ENCODE assay signal across 19 cellular contexts in genomic region chrX:77640702-77641101, GRCh38.
DNase-seq lines count a peak whose midpoint lies in the region; ATAC-seq and TF ChIP-seq lines count a peak whose summit lies in the region.
"Had no signal": no experiment of that assay in that cellular context is flagged by ENCODE, and none has a peak within 500 bp of the region (broad histone marks: within the 10 kb centered on the region; RNA-seq: fewer than 3 reads in every experiment).

No MANE protein-coding gene starts in this region.

- ATAC-seq in GM18498 (IDR thresholded peaks at IDR 0.05; ENCODE audit: unreplicated experiment) (peak; percentile 57), HG02610 (IDR thresholded peaks at IDR 0.05; ENCODE audit: unreplicated experiment) (peak; percentile 73), heart left ventricle (no peak), HG02981 (IDR thresholded peaks at IDR 0.05; ENCODE audit: unreplicated experiment) (no peak)
- peak; percentile 95 for ATAC-seq in activated T-helper 17 cell treated with anti-CD3 and anti-CD28 coated beads, Interleukin-2, amount 50 U/mL, for 72 hours (replicated peaks)
- ATAC-seq: esophagus mucosa had no signal

- no peak for TF ChIP-seq CTCF in GM10248 (IDR thresholded peaks at IDR 0.05; ENCODE audit: control extremely low read depth, extremely low read depth, low read depth, missing control alignments)
- no peak for TF ChIP-seq CTCF in heart left ventricle (IDR thresholded peaks at IDR 0.05)

- H3K27ac ChIP-seq in heart left ventricle, result no peak overlapping the region
- H3K27ac ChIP-seq: neural progenitor cell, testis had no signal

- TF ChIP-seq POLR2A in heart left ventricle (IDR thresholded peaks at IDR 0.05), result no peak

- WGBS in heart left ventricle, 4 donors, result 80 to 98% (median 89%) methylated on average over 4 of the region's 4 CpGs

- intact Hi-C loops in heart left ventricle (cut with DNase I), result no loop called here

- DNase-seq in GM10248 (ENCODE audit: extremely low spot score) (peak; percentile 18), AG20443 (ENCODE audit: low spot score) (no peak), heart left ventricle (no peak)
- DNase-seq: activated effector memory CD4-positive, alpha-beta T cell treated with Interleukin-2 at 50 U/mL for 16 hours; BE2C; DMS53; glutamatergic neuron; islet precursor cell; MG63; NCI-H1930; NCI-H510A treated with DMSO at 0.1 percent for 48 hours; T-helper 9 cell; testis had no signal

- peak overlapping the region; percentile 6 for H3K27ac Mint-ChIP-seq in activated T-helper 17 cell treated with anti-CD3 and anti-CD28 coated beads, Interleukin-2, amount 50 U/mL, for 72 hours
- H3K27ac Mint-ChIP-seq: neural progenitor cell had no signal

- no peaks in the 10 kb centered on the region for H3K27me3 ChIP-seq in heart left ventricle
- H3K27me3 ChIP-seq: BE2C, MG63, neural progenitor cell, testis had no signal

- peak overlapping the region; percentile 21 for H3K4me3 Mint-ChIP-seq in activated T-helper 17 cell treated with anti-CD3 and anti-CD28 coated beads, Interleukin-2, amount 50 U/mL, for 72 hours
- H3K4me3 Mint-ChIP-seq: neural progenitor cell had no signal

- CTCF ChIA-PET in GM10248 (lab: Yijun Ruan, JAX), result no interaction called here

- no peaks in the 10 kb centered on the region for H3K27me3 Mint-ChIP-seq in activated T-helper 17 cell treated with anti-CD3 and anti-CD28 coated beads, Interleukin-2, amount 50 U/mL, for 72 hours

- H3K9me3 ChIP-seq in heart left ventricle, result peaks cover 0 to 8% (median 0%) of the 10 kb centered on the region in 12 donors
- H3K9me3 ChIP-seq: BE2C, MG63, testis had no signal

- POLR2A ChIA-PET in GM10248 (lab: Yijun Ruan, JAX), result no interaction called here

- H3K9me3 Mint-ChIP-seq in activated T-helper 17 cell treated with anti-CD3 and anti-CD28 coated beads, Interleukin-2, amount 50 U/mL, for 72 hours, result no peaks in the 10 kb centered on the region

- peaks cover 6% of the 10 kb centered on the region for H3K4me1 Mint-ChIP-seq in activated T-helper 17 cell treated with anti-CD3 and anti-CD28 coated beads, Interleukin-2, amount 50 U/mL, for 72 hours
- H3K4me1 Mint-ChIP-seq: neural progenitor cell had no signal

- H3K36me3 ChIP-seq in heart left ventricle, result peaks cover 0 to 29% (median 3%) of the 10 kb centered on the region in 9 donors
- H3K36me3 ChIP-seq: BE2C had no signal

- H3K36me3 Mint-ChIP-seq in activated T-helper 17 cell treated with anti-CD3 and anti-CD28 coated beads, Interleukin-2, amount 50 U/mL, for 72 hours (ENCODE audit: low read depth), result peaks cover 83% of the 10 kb centered on the region

- H3K4me1 ChIP-seq in heart left ventricle, result peaks cover 0 to 3% (median 0%) of the 10 kb centered on the region in 12 donors
- H3K4me1 ChIP-seq: BE2C, neural progenitor cell, testis had no signal

- H3K4me3 ChIP-seq in heart left ventricle, result no peak overlapping the region
- H3K4me3 ChIP-seq: MG63, neural progenitor cell, testis had no signal

Comparison
In these comparisons a context has a peak if more than half of its experiments do, and no peak if none do; other contexts are left out.
1. ATAC-seq: peak in GM18498 (single experiment), HG02610 (single experiment) and activated T-helper 17 cell treated with anti-CD3 and anti-CD28 coated beads, Interleukin-2, amount 50 U/mL, for 72 hours (single experiment); none in heart left ventricle (0 of 4) and HG02981 (single experiment).